Comparison of ENCODE assay signal across 7 cellular contexts in the genomic region with DNA sequence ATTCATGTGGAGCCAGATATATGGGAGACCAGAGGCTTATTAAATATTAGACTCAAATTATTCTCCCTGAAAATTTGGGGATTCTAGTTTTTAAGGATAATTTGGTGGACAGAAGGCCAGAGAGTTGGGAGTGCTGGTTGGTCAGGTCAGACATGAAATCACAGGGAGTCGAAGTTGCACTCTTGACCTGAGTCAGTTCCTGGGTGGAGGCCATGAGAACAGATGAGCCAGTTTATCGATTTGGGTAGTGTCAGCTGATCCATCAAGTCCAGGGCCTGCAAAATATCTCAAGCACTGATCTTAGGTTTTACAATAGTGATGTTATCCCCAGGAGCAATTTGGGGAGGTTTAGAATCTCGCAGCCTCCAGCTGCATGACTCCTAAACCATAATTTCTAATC.
"Had no signal": no experiment of that assay in that cellular context is flagged by ENCODE, and none has a peak within 500 bp of the region (broad histone marks: within the 10 kb centered on the region; RNA-seq: fewer than 3 reads in every experiment).

No MANE protein-coding gene starts in this region.

- FAIRE-seq: H1, H54, HTR-8/SVneo had no signal

- H3K4me3 ChIP-seq: GM23338 had no signal

- DNase-seq: H9, HCEC 1CT, KBM-7 had no signal
